8 cellular contexts compared by ENCODE assay signal in genomic region chr13:72728290-72728605, GRCh38. TPM values are rescaled to one million over a fixed set of nuclear protein-coding genes. Genes with fewer than 3 reads are reported as not detected.
DNase-seq lines count a peak whose midpoint lies in the region; FAIRE-seq and TF ChIP-seq lines count a peak whose summit lies in the region.

No MANE protein-coding gene starts in this region.

- H3K9me3 Mint-ChIP-seq in progenitor cell of endocrine pancreas (ENCODE audit: low read depth) = no peaks in the 10 kb centered on the region

- FAIRE-seq in H54 (lab: Jason Lieb, UNC) = no peak

- H3K4me3 ChIP-seq in epithelial cell of proximal tubule (ENCODE audit: low read depth, low read length) = peak overlapping the region; percentile 98

- H3K4me3 Mint-ChIP-seq in progenitor cell of endocrine pancreas (ENCODE audit: low read depth) = peak overlapping the region; percentile 91

- peaks cover 7% of the 10 kb centered on the region for H3K36me3 Mint-ChIP-seq in progenitor cell of endocrine pancreas (ENCODE audit: insufficient read depth)

- H3K27ac Mint-ChIP-seq in progenitor cell of endocrine pancreas = peak overlapping the region; percentile 95

- intact Hi-C loops in head of caudate nucleus (cut with DNase I) = no loop called here

- TF ChIP-seq POLR2A in H54 (IDR thresholded peaks at IDR 0.05; ENCODE audit: low read depth, low read length) = no peak

- TF ChIP-seq CTCF in epithelial cell of proximal tubule (conservative IDR thresholded peaks at IDR 0.05; ENCODE audit: low read depth, low read length) (no peak), progenitor cell of endocrine pancreas (IDR thresholded peaks at IDR 0.05; ENCODE audit: unreplicated experiment) (no peak)

- peaks cover 13% of the 10 kb centered on the region for H3K4me1 Mint-ChIP-seq in progenitor cell of endocrine pancreas (ENCODE audit: low read depth)

- DNase-seq in EL = peak; percentile 4
- peak; percentile 44 for DNase-seq in OCI-M1 (lab: John Stamatoyannopoulos, UW)
- DNase-seq in epithelial cell of proximal tubule (ENCODE audit: low read depth) = no peak
- DNase-seq in progenitor cell of endocrine pancreas (ENCODE audit: low spot score, unreplicated experiment) = no peak
- DNase-seq in NCI-H1092 (lab: John Stamatoyannopoulos, UW) = no peak
- DNase-seq in head of caudate nucleus = no peak
- DNase-seq in H54 (ENCODE audit: insufficient read length, low spot score) = no peak
- no peak for DNase-seq in stimulated activated naive CD4-positive, alpha-beta T cell (lab: John Stamatoyannopoulos, UW)

- H3K27me3 Mint-ChIP-seq in progenitor cell of endocrine pancreas = no peaks in the 10 kb centered on the region

RNA-seq across cellular contexts. Expression of gene BORA, which starts 0.5 kb away (rescaled TPM):
- total RNA-seq in epithelial cell of proximal tubule = 9.8 and 16.3 TPM in 2 replicates
- total RNA-seq in progenitor cell of endocrine pancreas = 10.8 and 12.4 TPM in 2 replicates

RNA-seq across cellular contexts. Expression of gene MZT1, which starts 0.8 kb away (rescaled TPM):
- 22.5 and 42.1 TPM in 2 replicates for total RNA-seq in epithelial cell of proximal tubule
- total RNA-seq in progenitor cell of endocrine pancreas = 9.3 and 9.8 TPM in 2 replicates

RNA-seq across cellular contexts. Expression of gene DIS3, which starts 53.5 kb away (rescaled TPM):
- total RNA-seq in epithelial cell of proximal tubule (27.4 and 28.8 TPM in 2 replicates), progenitor cell of endocrine pancreas (29.0 and 29.7 TPM in 2 replicates)

RNA-seq across cellular contexts. Expression of gene PIBF1, which starts 53.7 kb away (rescaled TPM):
- 13.1 and 17.4 TPM in 2 replicates for total RNA-seq in epithelial cell of proximal tubule
- 28.7 and 30.4 TPM in 2 replicates for total RNA-seq in progenitor cell of endocrine pancreas

Comparison
In these comparisons a context has a peak if more than half of its experiments do, and no peak if none do; other contexts are left out.
1. DNase-seq: peak in EL (single experiment) and OCI-M1 (single experiment); none in epithelial cell of proximal tubule (single experiment), progenitor cell of endocrine pancreas (single experiment), NCI-H1092 (single experiment), head of caudate nucleus (0 of 42), H54 (single experiment) and stimulated activated naive CD4-positive, alpha-beta T cell (0 of 6).